29 cellular contexts compared by ENCODE assay signal in genomic region chr9:3516667-3517330, GRCh38. TPM values are rescaled to one million over a fixed set of nuclear protein-coding genes. Genes with fewer than 3 reads are reported as not detected.
DNase-seq lines count a peak whose midpoint lies in the region; ATAC-seq and TF ChIP-seq lines count a peak whose summit lies in the region.
"Had no signal": no experiment of that assay in that cellular context is flagged by ENCODE, and none has a peak within 500 bp of the region (broad histone marks: within the 10 kb centered on the region; RNA-seq: fewer than 3 reads in every experiment).

No MANE protein-coding gene starts in this region.

- peak overlapping the region; percentile 83 for H3K27ac Mint-ChIP-seq in activated naive CD4-positive, alpha-beta T cell treated with anti-CD3 and anti-CD28 coated beads, Interleukin-2, amount 50 U/mL, for 24 hours
- peak overlapping the region in 1 of 9 donors; percentile 29 for H3K27ac Mint-ChIP-seq in naive thymus-derived CD4-positive, alpha-beta T cell
- H3K27ac Mint-ChIP-seq: activated CD4-positive, alpha-beta memory T cell treated with anti-CD3 and anti-CD28 coated beads, Interleukin-2, amount 10 ng/mL, durations not matched to agents 7 days and 5 days; activated naive CD4-positive, alpha-beta T cell treated with anti-CD3 and anti-CD28 coated beads for 36 hours; stimulated activated memory B cell treated with anti-CD40 and anti-IgM and Interleukin-4, amounts not matched to agents 10 μg/mL and 1 μg/mL and 100 μg/mL, for 72 hours had no signal

- no peaks in the 10 kb centered on the region for H3K36me3 ChIP-seq in naive thymus-derived CD4-positive, alpha-beta T cell (ENCODE audit: control insufficient read depth in 2 of 3, insufficient read depth in 3 of 3, low read length in 3 of 3)
- H3K36me3 ChIP-seq in urinary bladder (ENCODE audit: insufficient read depth) (no peaks in the 10 kb centered on the region), tibial artery (no peaks in the 10 kb centered on the region)
- H3K36me3 ChIP-seq: MG63, Peyer's patch, sigmoid colon, upper lobe of left lung had no signal

- POLR2A ChIA-PET in naive thymus-derived CD4-positive, alpha-beta T cell (lab: Charles Lee), result interaction anchor here (4.6 kb wide), 1 partner anchor 11 kb away, joined by 28 read pairs; the partner anchor contains the start of gene RFX3

- CTCF ChIA-PET in naive thymus-derived CD4-positive, alpha-beta T cell (lab: Charles Lee), result no interaction called here

- no peaks in the 10 kb centered on the region for H3K27me3 Mint-ChIP-seq in activated naive CD4-positive, alpha-beta T cell treated with anti-CD3 and anti-CD28 coated beads, Interleukin-2, amount 50 U/mL, for 24 hours
- no peaks in the 10 kb centered on the region for H3K27me3 Mint-ChIP-seq in naive thymus-derived CD4-positive, alpha-beta T cell
- H3K27me3 Mint-ChIP-seq: activated CD4-positive, alpha-beta memory T cell treated with anti-CD3 and anti-CD28 coated beads, Interleukin-2, amount 10 ng/mL, durations not matched to agents 7 days and 5 days; CD4-positive, CD25-positive, alpha-beta regulatory T cell; stimulated activated memory B cell treated with anti-CD40 and anti-IgM and Interleukin-4, amounts not matched to agents 10 μg/mL and 1 μg/mL and 100 μg/mL, for 72 hours had no signal

- ATAC-seq in naive thymus-derived CD4-positive, alpha-beta T cell, result peak; percentile 22
- no peak for ATAC-seq in GM21447 (IDR thresholded peaks at IDR 0.05; ENCODE audit: unreplicated experiment)
- ATAC-seq: body of pancreas; left lobe of liver; stimulated activated memory B cell treated with anti-CD40 and anti-IgM and Interleukin-4, amounts not matched to agents 10 μg/mL and 1 μg/mL and 100 μg/mL, for 72 hours had no signal

- intact Hi-C loops in naive thymus-derived CD4-positive, alpha-beta T cell (cut with micrococcal nuclease), result no loop called here
- intact Hi-C loops in tibial artery (cut with DNase I; ENCODE audit: low total_unique reads), result no loop called here

- H3K27ac ChIP-seq in caudate nucleus (ENCODE audit: low read depth, low read length) (peak overlapping the region; percentile 11), urinary bladder (ENCODE audit: low read depth) (peak overlapping the region; percentile 38), tibial artery (no peak overlapping the region)
- no peak overlapping the region for H3K27ac ChIP-seq in naive thymus-derived CD4-positive, alpha-beta T cell (ENCODE audit: low read depth, low read length)
- H3K27ac ChIP-seq: body of pancreas, parathyroid adenoma, Peyer's patch, sigmoid colon had no signal

- peaks cover 9% of the 10 kb centered on the region for H3K36me3 Mint-ChIP-seq in activated naive CD4-positive, alpha-beta T cell treated with anti-CD3 and anti-CD28 coated beads, Interleukin-2, amount 50 U/mL, for 24 hours
- H3K36me3 Mint-ChIP-seq in naive thymus-derived CD4-positive, alpha-beta T cell, result peaks cover 0 to 12% (median 4%) of the 10 kb centered on the region in 5 donors

- TF ChIP-seq CTCF in tibial artery (IDR thresholded peaks at IDR 0.05), result no peak

- no peak overlapping the region for H3K4me3 ChIP-seq in naive thymus-derived CD4-positive, alpha-beta T cell (ENCODE audit: low read length)
- H3K4me3 ChIP-seq in urinary bladder (ENCODE audit: low read depth, low read length) (no peak overlapping the region), tibial artery (no peak overlapping the region)
- H3K4me3 ChIP-seq: body of pancreas, MG63, Peyer's patch, sigmoid colon, upper lobe of left lung had no signal

- H3K9me3 ChIP-seq in naive thymus-derived CD4-positive, alpha-beta T cell (ENCODE audit: control insufficient read depth in 2 of 3, low read length in 3 of 3), result no peaks in the 10 kb centered on the region
- no peaks in the 10 kb centered on the region for H3K9me3 ChIP-seq in tibial artery
- H3K9me3 ChIP-seq: body of pancreas, MG63, Peyer's patch, sigmoid colon, upper lobe of left lung had no signal

- H3K4me1 Mint-ChIP-seq in activated naive CD4-positive, alpha-beta T cell treated with anti-CD3 and anti-CD28 coated beads, Interleukin-2, amount 50 U/mL, for 24 hours, result peaks cover 48% of the 10 kb centered on the region
- peaks cover 6 to 43% (median 34%) of the 10 kb centered on the region in 7 donors for H3K4me1 Mint-ChIP-seq in naive thymus-derived CD4-positive, alpha-beta T cell

- no peaks in the 10 kb centered on the region for H3K9me3 Mint-ChIP-seq in activated naive CD4-positive, alpha-beta T cell treated with anti-CD3 and anti-CD28 coated beads, Interleukin-2, amount 50 U/mL, for 24 hours
- H3K9me3 Mint-ChIP-seq in naive thymus-derived CD4-positive, alpha-beta T cell, result peaks cover 0 to 3% (median 0%) of the 10 kb centered on the region in 11 donors
- H3K9me3 Mint-ChIP-seq: activated CD4-positive, alpha-beta memory T cell treated with anti-CD3 and anti-CD28 coated beads, Interleukin-2, amount 10 ng/mL, durations not matched to agents 7 days and 5 days; activated naive CD4-positive, alpha-beta T cell treated with anti-CD3 and anti-CD28 coated beads for 36 hours; CD4-positive, CD25-positive, alpha-beta regulatory T cell; stimulated activated memory B cell treated with anti-CD40 and anti-IgM and Interleukin-4, amounts not matched to agents 10 μg/mL and 1 μg/mL and 100 μg/mL, for 72 hours had no signal

- no peak overlapping the region for H3K4me3 Mint-ChIP-seq in activated naive CD4-positive, alpha-beta T cell treated with anti-CD3 and anti-CD28 coated beads, Interleukin-2, amount 50 U/mL, for 24 hours
- no peak overlapping the region for H3K4me3 Mint-ChIP-seq in naive thymus-derived CD4-positive, alpha-beta T cell
- H3K4me3 Mint-ChIP-seq: activated CD4-positive, alpha-beta memory T cell treated with anti-CD3 and anti-CD28 coated beads, Interleukin-2, amount 10 ng/mL, durations not matched to agents 7 days and 5 days; activated naive CD4-positive, alpha-beta T cell treated with anti-CD3 and anti-CD28 coated beads for 36 hours; stimulated activated memory B cell treated with anti-CD40 and anti-IgM and Interleukin-4, amounts not matched to agents 10 μg/mL and 1 μg/mL and 100 μg/mL, for 72 hours had no signal

- WGBS in urinary bladder, result 91% methylated on average over 4 of the region's 4 CpGs

- no peak for DNase-seq in activated naive CD4-positive, alpha-beta T cell treated with anti-CD3 and anti-CD28 coated beads, Interleukin-2, amount 50 U/mL, for 16 hours
- DNase-seq in caudate nucleus (lab: John Stamatoyannopoulos, UW), result peak in 2 of 61 donors; percentile 2 to 68
- no peak for DNase-seq in naive thymus-derived CD4-positive, alpha-beta T cell
- DNase-seq in tibial artery, result no peak
- no peak for DNase-seq in NCI-H187 treated with DMSO at 0.1 percent for 48 hours (lab: John Stamatoyannopoulos, UW)
- DNase-seq: activated CD4-positive, alpha-beta memory T cell treated with anti-CD3 and anti-CD28 coated beads, Interleukin-2, amount 10 ng/mL, durations not matched to agents 7 days and 5 days; activated CD4-positive, alpha-beta T cell treated with anti-CD3 and anti-CD28 coated beads for 1 hour; activated CD8-positive, alpha-beta memory T cell treated with anti-CD3 and anti-CD28 coated beads, Interleukin-2, amount 50 U/mL, for 4 hours; activated naive CD4-positive, alpha-beta T cell treated with anti-CD3 and anti-CD28 coated beads for 36 hours; body of pancreas; CD4-positive, CD25-positive, alpha-beta regulatory T cell; DND-41; HCEC 1CT; KG1; mesendoderm; MG63; NCI-H1105 treated with DMSO at 0.1 percent for 48 hours; NCI-H1930; NCI-H748 treated with DMSO at 0.1 percent for 48 hours; Peyer's patch; SHP77; sigmoid colon; upper lobe of left lung had no signal

- no peaks in the 10 kb centered on the region for H3K27me3 ChIP-seq in naive thymus-derived CD4-positive, alpha-beta T cell (ENCODE audit: control insufficient read depth in 2 of 2, insufficient read depth in 2 of 2, low read length in 2 of 2)
- H3K27me3 ChIP-seq in tibial artery, result no peaks in the 10 kb centered on the region
- H3K27me3 ChIP-seq: body of pancreas, MG63, Peyer's patch, sigmoid colon, upper lobe of left lung had no signal

- H3K4me1 ChIP-seq in naive thymus-derived CD4-positive, alpha-beta T cell (ENCODE audit: control insufficient read depth in 2 of 2, insufficient read depth in 2 of 2, low read length in 2 of 2), result peaks cover 0 to 6% of the 10 kb centered on the region in 2 donors
- H3K4me1 ChIP-seq in urinary bladder (ENCODE audit: insufficient read depth), result peaks cover 2% of the 10 kb centered on the region
- H3K4me1 ChIP-seq in tibial artery, result peaks cover 0 to 7% (median 0%) of the 10 kb centered on the region in 4 donors
- H3K4me1 ChIP-seq: body of pancreas, parathyroid adenoma, Peyer's patch had no signal

RNA-seq across cellular contexts. Expression of gene RFX3, which starts 9.0 kb away (rescaled TPM):
- 10 to 100 TPM; 12.8 to 31.7 (median 28.4) TPM for total RNA-seq in naive thymus-derived CD4-positive, alpha-beta T cell
- polyA plus RNA-seq in naive thymus-derived CD4-positive, alpha-beta T cell, result 1 to 10 TPM; 6.2 TPM
- 24.7 TPM for total RNA-seq in urinary bladder
- polyA plus RNA-seq in urinary bladder, result 1.6 TPM

Comparison
In these comparisons a context has a peak if more than half of its experiments do, and no peak if none do; other contexts are left out.
1. H3K27ac ChIP-seq: peak in caudate nucleus (single experiment) and urinary bladder (single experiment); none in naive thymus-derived CD4-positive, alpha-beta T cell (single experiment) and tibial artery (0 of 2).